1 cellular context compared by ENCODE assay signal in genomic region chr6:29524982-29525639, GRCh38.
A peak's percentile ranks its signal among the peaks of the same experiment; 100 is the strongest.
TF ChIP-seq lines count a peak whose summit lies in the region.

No MANE protein-coding gene starts in this region.

TF ChIP-seq in H1, 55 proteins besides CTCF, POLR2A, EP300 and RAD21:
- TF ChIP-seq POU5F1 (IDR thresholded peaks at IDR 0.05; ENCODE audit: low read depth, low read length) (peak; percentile 59; the same call in 1 of the 2 replicates), CEBPB (IDR thresholded peaks at IDR 0.05; ENCODE audit: low read depth, low read length) (peak; percentile 73; the same call in 1 of the 2 replicates), CREB1 (IDR thresholded peaks at IDR 0.05) (no peak), ATF3 (IDR thresholded peaks at IDR 0.05; ENCODE audit: insufficient read depth, low read depth, low read length) (no peak), RXRA (IDR thresholded peaks at IDR 0.05; ENCODE audit: insufficient read depth, low read depth, low read length) (no peak), SP1 (IDR thresholded peaks at IDR 0.05; ENCODE audit: low read depth, low read length) (no peak), BCL11A (IDR thresholded peaks at IDR 0.05; ENCODE audit: low read depth in 2 of 2, low read length in 2 of 2) (no peak)
